In genomic region chr3:77038928-77039605, GRCh38 we compare ENCODE assay signal across 9 cellular contexts. TPM values are rescaled to one million over a fixed set of nuclear protein-coding genes. Genes with fewer than 3 reads are reported as not detected.
A peak's percentile ranks its signal among the peaks of the same experiment; 100 is the strongest.
DNase-seq lines count a peak whose midpoint lies in the region; ATAC-seq and TF ChIP-seq lines count a peak whose summit lies in the region.
"Had no signal": no experiment of that assay in that cellular context is flagged by ENCODE, and none has a peak within 500 bp of the region (broad histone marks: within the 10 kb centered on the region; RNA-seq: fewer than 3 reads in every experiment).

No MANE protein-coding gene starts in this region.

- no peaks in the 10 kb centered on the region for H3K36me3 ChIP-seq in colonic mucosa

- H3K27ac ChIP-seq in AG04450 (ENCODE audit: low read depth, low read length): no peak overlapping the region
- no peak overlapping the region for H3K27ac ChIP-seq in colonic mucosa
- H3K27ac ChIP-seq: VCaP had no signal

- H3K4me3 ChIP-seq in AG04450 (ENCODE audit: low read depth, low read length) (peak overlapping the region; percentile 64), colonic mucosa (peak overlapping the region; percentile 38), lower leg skin (ENCODE audit: low read depth, poor library complexity, severe bottlenecking) (peak overlapping the region; percentile 23)

- no peak for ATAC-seq in GM21825 (IDR thresholded peaks at IDR 0.05; ENCODE audit: unreplicated experiment)
- ATAC-seq in HG03521 (IDR thresholded peaks at IDR 0.05; ENCODE audit: unreplicated experiment): no peak

- TF ChIP-seq CTCF in AG04450 (IDR thresholded peaks at IDR 0.05; ENCODE audit: low read depth, low read length) (no peak), colonic mucosa (IDR thresholded peaks at IDR 0.05) (no peak), lower leg skin (IDR thresholded peaks at IDR 0.05) (no peak)

- POLR2A ChIA-PET in AG04450 (lab: Yijun Ruan, JAX): interaction anchor here (0.9 kb wide), 1 partner anchor 248 kb away, joined by 3 read pairs; no protein-coding TSS in a partner anchor

- no peaks in the 10 kb centered on the region for H3K4me1 ChIP-seq in colonic mucosa

- intact Hi-C loops in colonic mucosa (cut with DNase I) (loop anchor here (5.0 kb wide), 1 partner anchor 218 kb away; no protein-coding TSS in a partner anchor), lower leg skin (cut with DNase I; ENCODE audit: low total_unique reads) (loop anchor here (5.0 kb wide), 1 partner anchor 1608 kb away; no protein-coding TSS in a partner anchor)

- no peak for TF ChIP-seq POLR2A in lower leg skin (IDR thresholded peaks at IDR 0.05)

- no peak for DNase-seq in AG04450 (ENCODE audit: low read depth, low spot score)
- peak; percentile 79 for DNase-seq in NCI-H146 (lab: John Stamatoyannopoulos, UW)
- DNase-seq in colonic mucosa: no peak
- DNase-seq in lower leg skin (ENCODE audit: low spot score in 2 of 2): peak in 1 of 2 donors; percentile 82
- no peak for DNase-seq in hippocampal formation (lab: John Stamatoyannopoulos, UW)
- DNase-seq in stimulated activated CD4-positive, alpha-beta T cell treated with anti-CD3 and anti-CD28 coated beads, Interleukin-4, amount 100 ng/mL, for 1 hour: no peak

- no peak overlapping the region for H3K9ac ChIP-seq in colonic mucosa (ENCODE audit: low read depth in 2 of 2, low read length in 2 of 2)

- CTCF ChIA-PET in AG04450 (lab: Charles Lee): interaction anchor here (0.5 to 4.4 kb wide), 36 partner anchors 12 to 1970 kb away, joined by 3 to 45 read pairs (median 4); no protein-coding TSS in a partner anchor

- 0 to 2% methylated on average over 30 to 33 of the region's 33 CpGs for WGBS in lower leg skin, 2 donors

- peaks cover 8% of the 10 kb centered on the region for H3K27me3 ChIP-seq in AG04450 (ENCODE audit: control insufficient read depth, insufficient read depth, low read length)
- H3K27me3 ChIP-seq in colonic mucosa: peaks cover 23% of the 10 kb centered on the region

- H3K9me3 ChIP-seq in AG04450 (ENCODE audit: control insufficient read depth, insufficient read depth, low read length) (no peaks in the 10 kb centered on the region), colonic mucosa (no peaks in the 10 kb centered on the region)

RNA-seq across cellular contexts. Expression of gene ROBO2, which starts 0.8 kb away (rescaled TPM):
- polyA plus RNA-seq in AG04450 (2011; rRNA removed): 15.1 and 16.3 TPM in 2 replicates
- 26.9 and 28.0 TPM in 2 replicates for polyA minus RNA-seq in AG04450 (2011; rRNA and poly(A)+ RNA removed)
- under 1 TPM; 0.74 to 0.88 TPM for total RNA-seq in colonic mucosa
- 1 to 10 TPM in 3 of 4 donors, under 1 TPM in 1; 0.30 to 4.3 (median 2.0) TPM for total RNA-seq in lower leg skin
